In genomic region chr12:57429473-57430116, GRCh38 we compare ENCODE assay signal across 6 cellular contexts. TPM values are rescaled to one million over a fixed set of nuclear protein-coding genes. Genes with fewer than 3 reads are reported as not detected.
DNase-seq lines count a peak whose midpoint lies in the region; FAIRE-seq and TF ChIP-seq lines count a peak whose summit lies in the region.

No MANE protein-coding gene starts in this region.

- H3K27ac ChIP-seq in BLaER1, result peak overlapping the region; percentile 94

- peak overlapping the region; percentile 87 for H3K4me2 ChIP-seq in BLaER1

- CTCF ChIA-PET in HEK293T (lab: Yijun Ruan, JAX), result interaction anchor here (0.8 to 1.1 kb wide), 4 partner anchors 23 to 88 kb away, joined by 3 to 4 read pairs (median 4); partner anchors contain the start of gene INHBE

- H3K27me3 ChIP-seq in BLaER1 (no peaks in the 10 kb centered on the region), iPS-15b (ENCODE audit: control insufficient read depth, insufficient read depth, low read length) (no peaks in the 10 kb centered on the region)

- H3K9ac ChIP-seq in BLaER1 (peak overlapping the region; percentile 88), iPS-15b (ENCODE audit: low read depth, low read length) (peak overlapping the region; percentile 88)

- peak overlapping the region; percentile 74 for H3K4me3 ChIP-seq in BLaER1
- H3K4me3 ChIP-seq in iPS-15b (ENCODE audit: low read depth, low read length), result peak overlapping the region; percentile 72

- POLR2A ChIA-PET in HEK293T (lab: Yijun Ruan, JAX), result interaction anchor here (0.7 to 3.7 kb wide), 12 partner anchors 8 to 130 kb away, joined by 3 to 27 read pairs (median 4); partner anchors contain the start of gene INHBE

- no peaks in the 10 kb centered on the region for H4K20me1 ChIP-seq in BLaER1

- no peak for FAIRE-seq in RCC 7860 (lab: Jason Lieb, UNC)

- DNase-seq in RCC 7860 (ENCODE audit: low spot score) (peak; percentile 14), T1000 (lab: John Stamatoyannopoulos, UW) (no peak), HEK293T (ENCODE audit: extremely low spot score) (no peak), occipital lobe (lab: John Stamatoyannopoulos, UW) (no peak)

- H3K36me3 ChIP-seq in BLaER1 (peaks cover 16% of the 10 kb centered on the region), iPS-15b (ENCODE audit: control insufficient read depth, insufficient read depth, low read length) (no peaks in the 10 kb centered on the region)

- H3K4me1 ChIP-seq in BLaER1, result peaks cover 28% of the 10 kb centered on the region
- no peaks in the 10 kb centered on the region for H3K4me1 ChIP-seq in iPS-15b (ENCODE audit: control insufficient read depth, insufficient read depth, low read length)

- H3K9me3 ChIP-seq in BLaER1 (no peaks in the 10 kb centered on the region), iPS-15b (ENCODE audit: control insufficient read depth, insufficient read depth, low read length) (no peaks in the 10 kb centered on the region)

TF ChIP-seq in HEK293T, 16 proteins besides CTCF, POLR2A, EP300 and RAD21:
- TF ChIP-seq PKNOX1 (IDR thresholded peaks at IDR 0.05) (no peak), LEF1 (IDR thresholded peaks at IDR 0.05; ENCODE audit: borderline replicate concordance) (no peak), ZNF384 (IDR thresholded peaks at IDR 0.05) (no peak), CTBP1 (IDR thresholded peaks at IDR 0.05; ENCODE audit: borderline replicate concordance) (no peak), TARDBP (IDR thresholded peaks at IDR 0.05) (no peak), FOXM1 (IDR thresholded peaks at IDR 0.05; ENCODE audit: borderline replicate concordance) (no peak), ELF4 (IDR thresholded peaks at IDR 0.05) (no peak), ARNT (IDR thresholded peaks at IDR 0.05) (no peak), SP1 (IDR thresholded peaks at IDR 0.05) (no peak), FOXK2 (IDR thresholded peaks at IDR 0.05) (no peak), BHLHE40 (IDR thresholded peaks at IDR 0.05; ENCODE audit: borderline replicate concordance) (no peak), SUZ12 (IDR thresholded peaks at IDR 0.05) (no peak), HDGF (IDR thresholded peaks at IDR 0.05; ENCODE audit: borderline replicate concordance) (no peak), L3MBTL2 (conservative IDR thresholded peaks at IDR 0.05) (no peak), NFRKB (IDR thresholded peaks at IDR 0.05) (no peak), FOXA1 (IDR thresholded peaks at IDR 0.05) (no peak)

RNA-seq across cellular contexts. Expression of gene R3HDM2, which starts 1.2 kb away (rescaled TPM):
- total RNA-seq in occipital lobe, result 21.7 TPM

RNA-seq across cellular contexts. Expression of gene INHBC, which starts 5.0 kb away (rescaled TPM):
- total RNA-seq in occipital lobe, result not detected

RNA-seq across cellular contexts. Expression of gene INHBE, which starts 25.5 kb away (rescaled TPM):
- not detected for total RNA-seq in occipital lobe

RNA-seq across cellular contexts. Expression of gene GLI1, which starts 30.0 kb away (rescaled TPM):
- 0.16 TPM for total RNA-seq in occipital lobe

RNA-seq across cellular contexts. Expression of gene ARHGAP9, which starts 50.1 kb away (rescaled TPM):
- 0.94 TPM for total RNA-seq in occipital lobe
